ENCODE assay signal across 10 cellular contexts in the genomic region with DNA sequence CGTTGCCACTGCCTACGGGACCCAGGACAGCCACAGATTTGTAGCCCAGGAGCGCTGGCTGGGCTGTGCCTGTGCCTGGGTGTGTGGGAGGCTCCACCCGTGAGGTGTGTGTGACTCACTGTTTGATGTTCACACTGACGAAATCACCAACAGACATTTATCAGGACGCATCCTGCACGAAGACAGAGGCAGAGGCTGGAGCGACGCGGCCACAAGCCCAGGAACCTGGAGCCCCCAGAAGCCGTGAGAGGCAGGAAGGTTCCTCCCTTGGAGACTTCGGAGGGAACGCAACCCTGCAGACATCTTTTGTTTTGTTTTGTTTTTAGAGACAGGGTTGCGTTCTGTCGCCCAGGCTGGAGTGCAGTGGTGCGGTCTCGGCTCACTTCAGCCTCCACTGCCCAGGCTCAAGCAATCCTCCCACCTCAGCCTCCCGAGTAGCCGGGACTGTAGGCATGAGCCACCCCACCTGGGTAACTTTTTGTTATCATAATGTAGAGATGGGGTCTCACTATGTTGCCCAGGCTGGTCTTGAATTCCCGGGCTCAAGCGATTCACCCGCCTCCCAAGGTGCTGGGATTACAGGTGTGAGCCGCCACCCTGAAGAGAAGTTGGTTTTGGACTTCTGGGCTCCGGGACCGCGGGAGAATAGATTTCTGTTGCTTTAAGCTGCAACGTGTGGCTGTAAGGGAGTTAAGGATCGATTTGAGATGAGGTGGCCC. TPM values are rescaled to one million over a fixed set of nuclear protein-coding genes. Genes with fewer than 3 reads are reported as not detected.
A peak's percentile ranks its signal among the peaks of the same experiment; 100 is the strongest.
DNase-seq lines count a peak whose midpoint lies in the region; ATAC-seq and TF ChIP-seq lines count a peak whose summit lies in the region.
"Had no signal": no experiment of that assay in that cellular context is flagged by ENCODE, and none has a peak within 500 bp of the region (broad histone marks: within the 10 kb centered on the region; RNA-seq: fewer than 3 reads in every experiment).

No MANE protein-coding gene starts in this region.

- H3K9me3 ChIP-seq in IMR-90 (ENCODE audit: control insufficient read depth, insufficient read depth, low read length): no peaks in the 10 kb centered on the region
- H3K9me3 ChIP-seq in osteoblast (ENCODE audit: low read depth, low read length): no peaks in the 10 kb centered on the region

- H4K20me1 ChIP-seq in IMR-90 (ENCODE audit: insufficient read depth, low read length) (peaks cover 50% of the 10 kb centered on the region), osteoblast (ENCODE audit: insufficient read depth, low read length) (peaks cover 3% of the 10 kb centered on the region)

- intact Hi-C loops in IMR-90 (cut with micrococcal nuclease): no loop called here

- H3K56ac ChIP-seq in IMR-90 (ENCODE audit: extremely low read depth, insufficient read depth, low read length): no peak overlapping the region

- peaks cover 50 to 88% of the 10 kb centered on the region in 2 experiments for H3K79me1 ChIP-seq in IMR-90 (ENCODE audit: low read depth in 1 of 2, low read length in 2 of 2)

- WGBS in IMR-90 (ENCODE audit: extremely low coverage in 2 of 2, insufficient read length in 1 of 2), 2 experiments: 84% methylated on average over 13 of the region's 28 CpGs; no CpG with 5 or more reads in 1 of the 2 experiments

- no TSS peak for BruUV-seq in IMR-90 (replicated peaks; lab: Mats Ljungman, UMichigan)

- POLR2A ChIA-PET in IMR-90 (lab: Charles Lee; ENCODE audit: unreplicated experiment): no interaction called here

- TF ChIP-seq POLR2A in IMR-90 (IDR thresholded peaks at IDR 0.05; ENCODE audit: low read depth, low read length): no peak

- no peaks in the 10 kb centered on the region for H3K27me3 ChIP-seq in IMR-90 (ENCODE audit: control insufficient read depth, insufficient read depth, low read length)
- no peaks in the 10 kb centered on the region for H3K27me3 ChIP-seq in osteoblast (ENCODE audit: insufficient read depth, low read length)

- no peak overlapping the region for H3K23ac ChIP-seq in IMR-90 (ENCODE audit: low read depth, low read length)

- H2BK5ac ChIP-seq in IMR-90 (ENCODE audit: low read depth, low read length, poor library complexity, severe bottlenecking): no peak overlapping the region

- H3K27ac ChIP-seq in IMR-90 (ENCODE audit: insufficient read depth, low read length) (no peak overlapping the region), osteoblast (ENCODE audit: low read depth, low read length) (no peak overlapping the region)

- in situ Hi-C loops in IMR-90 (cut with MboI; ENCODE audit: low sequenced_read_pairs): no loop called here

- TF ChIP-seq CTCF in IMR-90 (conservative IDR thresholded peaks at IDR 0.05; ENCODE audit: low read depth, low read length) (no peak), fibroblast of pulmonary artery (IDR thresholded peaks at IDR 0.05; ENCODE audit: low read length, missing control alignments) (no peak), osteoblast (IDR thresholded peaks at IDR 0.05; ENCODE audit: extremely low read depth, low read depth, low read length) (no peak)

- no peak overlapping the region for H4K91ac ChIP-seq in IMR-90 (ENCODE audit: insufficient read depth, low read depth, low read length)

- no peak overlapping the region for H2BK15ac ChIP-seq in IMR-90 (ENCODE audit: low read depth, low read length)

- dilution Hi-C loops in IMR-90 (cut with HindIII; ENCODE audit: low sequenced_read_pairs, unreplicated experiment): no loop called here

- H4K8ac ChIP-seq in IMR-90 (ENCODE audit: low read depth in 2 of 2, low read length in 2 of 2): no peak overlapping the region

- no peak overlapping the region for H2AK9ac ChIP-seq in IMR-90 (replicated peaks; ENCODE audit: low read depth, low read length, poor library complexity)

- H4K5ac ChIP-seq in IMR-90 (ENCODE audit: low read depth, low read length): no peak overlapping the region

- H2BK20ac ChIP-seq in IMR-90 (ENCODE audit: low read depth, low read length): no peak overlapping the region

- no peak overlapping the region for H3K9ac ChIP-seq in IMR-90 (ENCODE audit: low read depth, low read length)

- peak; percentile 67 for DNase-seq in IMR-90
- peak; percentile 45 to 53 for DNase-seq in activated CD4-positive, alpha-beta T cell treated with anti-CD3 and anti-CD28 coated beads for 4 hours
- peak; percentile 36 for DNase-seq in fibroblast of pulmonary artery (ENCODE audit: low read depth)
- peak; percentile 39 to 65 for DNase-seq in stimulated activated CD4-positive, alpha-beta T cell treated with anti-CD3 and anti-CD28 coated beads, Interleukin-4, amount 100 ng/mL, for 4 hours
- no peak for DNase-seq in NCI-H187 (lab: John Stamatoyannopoulos, UW)
- DNase-seq in osteoblast (ENCODE audit: insufficient read length, low spot score, missing footprints): no peak
- no peak for DNase-seq in NCI-H1417 treated with DMSO at 0.1 percent for 48 hours (lab: John Stamatoyannopoulos, UW)
- DNase-seq: NCI-H524 had no signal

- TF ChIP-seq RAD21 in IMR-90 (IDR thresholded peaks at IDR 0.05; ENCODE audit: low read length): no peak

- no peak overlapping the region for H3K18ac ChIP-seq in IMR-90 (ENCODE audit: low read depth, low read length)

- H3K4me1 ChIP-seq in IMR-90 (ENCODE audit: control insufficient read depth, insufficient read depth, low read length) (peaks cover 21% of the 10 kb centered on the region), osteoblast (ENCODE audit: insufficient read depth, low read length) (peaks cover 8% of the 10 kb centered on the region)

- no peak overlapping the region for H3K14ac ChIP-seq in IMR-90 (replicated peaks; ENCODE audit: low read depth, low read length)

- no peak for ATAC-seq in IMR-90 (ENCODE audit: low read depth)
- no peak for ATAC-seq in GM19324 (IDR thresholded peaks at IDR 0.05; ENCODE audit: low FRiP score, unreplicated experiment)

- H2AK5ac ChIP-seq in IMR-90 (ENCODE audit: low read depth, low read length): peak overlapping the region; percentile 33; the same call in 1 of the 2 replicates

- H3K9me1 ChIP-seq in IMR-90 (ENCODE audit: insufficient read depth, low read length): peaks cover 8% of the 10 kb centered on the region; the same call in 1 of the 2 replicates

- CTCF ChIA-PET in IMR-90 (lab: Yijun Ruan, JAX): no interaction called here

- H2AFZ ChIP-seq in IMR-90 (replicated peaks; ENCODE audit: low read length, poor library complexity): no peak overlapping the region
- H2AFZ ChIP-seq in osteoblast (ENCODE audit: low read length): no peak overlapping the region

- H3K4me2 ChIP-seq in IMR-90 (ENCODE audit: low read depth, low read length) (no peak overlapping the region), osteoblast (ENCODE audit: insufficient read depth, low read length) (no peak overlapping the region)

- H3K36me3 ChIP-seq in IMR-90 (ENCODE audit: control insufficient read depth, insufficient read depth, low read length) (peaks cover 44% of the 10 kb centered on the region), osteoblast (ENCODE audit: insufficient read depth, low read length) (no peaks in the 10 kb centered on the region)

- H3K79me2 ChIP-seq in osteoblast (ENCODE audit: insufficient read depth, low read length): peaks cover 20% of the 10 kb centered on the region

- H3K4ac ChIP-seq in IMR-90 (ENCODE audit: low read depth, low read length): no peak overlapping the region

- H2BK120ac ChIP-seq in IMR-90 (ENCODE audit: low read depth, low read length): no peak overlapping the region

- no peak overlapping the region for H3K4me3 ChIP-seq in IMR-90 (ENCODE audit: insufficient read depth, low read depth, low read length)
- H3K4me3 ChIP-seq in fibroblast of pulmonary artery (replicated peaks; ENCODE audit: low read depth, low read length): no peak overlapping the region
- no peak overlapping the region for H3K4me3 ChIP-seq in osteoblast (ENCODE audit: insufficient read depth, low read length)

TF ChIP-seq in IMR-90, 13 proteins besides CTCF, POLR2A, EP300 and RAD21:
- TF ChIP-seq RFX5 (IDR thresholded peaks at IDR 0.05; ENCODE audit: low read depth, low read length) (no peak), SMC3 (IDR thresholded peaks at IDR 0.05; ENCODE audit: low read depth, low read length) (no peak), CEBPB (IDR thresholded peaks at IDR 0.05; ENCODE audit: low read depth, low read length) (peak; percentile 55), BHLHE40 (IDR thresholded peaks at IDR 0.05; ENCODE audit: low read depth, low read length) (peak; percentile 87), MAFK (IDR thresholded peaks at IDR 0.05; ENCODE audit: low read depth, low read length) (no peak), RCOR1 (IDR thresholded peaks at IDR 0.05; ENCODE audit: insufficient replicate concordance, low read length) (no peak), FOS (IDR thresholded peaks at IDR 0.05; ENCODE audit: low read depth, low read length) (peak; percentile 44; the same call in 1 of the 2 replicates)

RNA-seq across cellular contexts. Expression of gene WDR18, which starts 25.0 kb away (rescaled TPM):
- total RNA-seq in IMR-90 (2012; rRNA removed) (37.1 and 38.9 TPM in 2 replicates), osteoblast (45.6 and 46.6 TPM in 2 replicates)
- polyA plus RNA-seq in IMR-90 (2012; rRNA removed): 56.9 and 74.5 TPM in 2 replicates
- polyA plus RNA-seq in IMR-90 (2012; cell fraction: cytosol; rRNA removed): 28.1 and 66.5 TPM in 2 replicates
- 114 and 350 TPM in 2 replicates for polyA plus RNA-seq in IMR-90 (2012; cell fraction: nucleus; rRNA removed; ENCODE audit: low replicate concordance)

RNA-seq across cellular contexts. Expression of gene ARID3A, which starts 33.3 kb away (rescaled TPM):
- total RNA-seq in IMR-90 (2012; rRNA removed): 16.0 and 16.7 TPM in 2 replicates
- 23.1 and 29.4 TPM in 2 replicates for polyA plus RNA-seq in IMR-90 (2012; rRNA removed)
- 11.4 and 20.8 TPM in 2 replicates for polyA plus RNA-seq in IMR-90 (2012; cell fraction: cytosol; rRNA removed)
- polyA plus RNA-seq in IMR-90 (2012; cell fraction: nucleus; rRNA removed; ENCODE audit: low replicate concordance): 47.6 and 91.2 TPM in 2 replicates
- 19.4 and 21.7 TPM in 2 replicates for total RNA-seq in osteoblast

RNA-seq across cellular contexts. Expression of gene GRIN3B, which starts 41.1 kb away (rescaled TPM):
- total RNA-seq in IMR-90 (2012; rRNA removed) (under 0.01 and 0.28 TPM in 2 replicates), osteoblast (not detected in 2 replicates)
- 0.91 and 1.8 TPM in 2 replicates for polyA plus RNA-seq in IMR-90 (2012; rRNA removed)
- 1.0 and 2.6 TPM in 2 replicates for polyA plus RNA-seq in IMR-90 (2012; cell fraction: cytosol; rRNA removed)
- 6.9 and 13.4 TPM in 2 replicates for polyA plus RNA-seq in IMR-90 (2012; cell fraction: nucleus; rRNA removed; ENCODE audit: low replicate concordance)
- polyA plus RNA-seq: liver had no signal

RNA-seq across cellular contexts. Expression of gene KISS1R, which starts 42.0 kb away (rescaled TPM):
- total RNA-seq in IMR-90 (2012; rRNA removed) (not detected in 2 replicates), osteoblast (not detected in 2 replicates)
- polyA plus RNA-seq in IMR-90 (2012; rRNA removed): not detected in 2 replicates
- polyA plus RNA-seq in IMR-90 (2012; cell fraction: cytosol; rRNA removed): 0.02 and 0.09 TPM in 2 replicates
- polyA plus RNA-seq in IMR-90 (2012; cell fraction: nucleus; rRNA removed; ENCODE audit: low replicate concordance): 0.13 TPM in 1 of 2 replicates, not detected in the other
- total RNA-seq: liver had no signal
- polyA plus RNA-seq: liver had no signal

RNA-seq across cellular contexts. Expression of gene R3HDM4, which starts 46.1 kb away (rescaled TPM):
- total RNA-seq in IMR-90 (2012; rRNA removed) (8.9 and 9.0 TPM in 2 replicates), osteoblast (31.1 and 32.7 TPM in 2 replicates)
- polyA plus RNA-seq in IMR-90 (2012; rRNA removed): 51.5 and 52.5 TPM in 2 replicates
- 36.9 and 69.3 TPM in 2 replicates for polyA plus RNA-seq in IMR-90 (2012; cell fraction: cytosol; rRNA removed)
- 60.4 and 87.8 TPM in 2 replicates for polyA plus RNA-seq in IMR-90 (2012; cell fraction: nucleus; rRNA removed; ENCODE audit: low replicate concordance)

Comparison
In these comparisons a context has a peak if more than half of its experiments do, and no peak if none do; other contexts are left out.
1. DNase-seq: peak in IMR-90 (single experiment), activated CD4-positive, alpha-beta T cell treated with anti-CD3 and anti-CD28 coated beads for 4 hours (2 of 2), fibroblast of pulmonary artery (single experiment) and stimulated activated CD4-positive, alpha-beta T cell treated with anti-CD3 and anti-CD28 coated beads, Interleukin-4, amount 100 ng/mL, for 4 hours (2 of 2); none in NCI-H187 (0 of 2), osteoblast (single experiment) and NCI-H1417 treated with DMSO at 0.1 percent for 48 hours (single experiment).